ENCODE assay signal across 11 cellular contexts in genomic region chr10:85741626-85742300, GRCh38.
DNase-seq lines count a peak whose midpoint lies in the region; ATAC-seq lines count a peak whose summit lies in the region.
"Had no signal": no experiment of that assay in that cellular context is flagged by ENCODE, and none has a peak within 500 bp of the region (broad histone marks: within the 10 kb centered on the region; RNA-seq: fewer than 3 reads in every experiment).

No MANE protein-coding gene starts in this region.

- no peaks in the 10 kb centered on the region for H3K9me3 Mint-ChIP-seq in activated CD4-positive, alpha-beta T cell treated with anti-CD3 and anti-CD28 coated beads, Interleukin-2, amount 10 ng/mL, durations not matched to agents 7 days and 5 days
- peaks cover 0 to 6% (median 0%) of the 10 kb centered on the region in 7 donors for H3K9me3 Mint-ChIP-seq in naive B cell
- H3K9me3 Mint-ChIP-seq: nephron progenitor cell had no signal

- no peaks in the 10 kb centered on the region for H3K36me3 Mint-ChIP-seq in activated CD4-positive, alpha-beta T cell treated with anti-CD3 and anti-CD28 coated beads, Interleukin-2, amount 10 ng/mL, durations not matched to agents 7 days and 5 days (ENCODE audit: low read depth)
- H3K36me3 Mint-ChIP-seq in naive B cell: no peaks in the 10 kb centered on the region

- H3K4me1 Mint-ChIP-seq in activated CD4-positive, alpha-beta T cell treated with anti-CD3 and anti-CD28 coated beads, Interleukin-2, amount 10 ng/mL, durations not matched to agents 7 days and 5 days: peaks cover 6% of the 10 kb centered on the region
- peaks cover 0 to 2% (median 0%) of the 10 kb centered on the region in 3 donors for H3K4me1 Mint-ChIP-seq in naive B cell
- H3K4me1 Mint-ChIP-seq: nephron progenitor cell had no signal

- peak; percentile 83 for ATAC-seq in GM21737 (IDR thresholded peaks at IDR 0.05; ENCODE audit: unreplicated experiment)
- peak; percentile 89 for ATAC-seq in HG03469 (IDR thresholded peaks at IDR 0.05; ENCODE audit: unreplicated experiment)
- peak in 1 of 2 donors; percentile 27 for ATAC-seq in naive B cell (ENCODE audit: low read depth in 2 of 2)

- peak; percentile 15 for DNase-seq in activated CD4-positive, alpha-beta T cell treated with anti-CD3 and anti-CD28 coated beads, Interleukin-2, amount 10 ng/mL, durations not matched to agents 7 days and 5 days
- DNase-seq in activated CD4-positive, alpha-beta T cell treated with anti-CD3 and anti-CD28 coated beads, Interleukin-2, amount 50 U/mL, for 48 hours: no peak
- DNase-seq in naive B cell (no peak), DMS79 treated with DMSO at 0.1 percent for 48 hours (lab: John Stamatoyannopoulos, UW) (no peak), RKO (ENCODE audit: low spot score) (no peak), HCEC 1CT (no peak)
- DNase-seq: foreskin fibroblast, NCI-H187 treated with DMSO at 0.1 percent for 48 hours, nephron progenitor cell had no signal

- peak overlapping the region; percentile 58 for H3K4me3 Mint-ChIP-seq in activated CD4-positive, alpha-beta T cell treated with anti-CD3 and anti-CD28 coated beads, Interleukin-2, amount 10 ng/mL, durations not matched to agents 7 days and 5 days
- peak overlapping the region; percentile 3 to 76 (median 46) for H3K4me3 Mint-ChIP-seq in naive B cell
- H3K4me3 Mint-ChIP-seq: nephron progenitor cell had no signal

- H3K27me3 Mint-ChIP-seq in activated CD4-positive, alpha-beta T cell treated with anti-CD3 and anti-CD28 coated beads, Interleukin-2, amount 10 ng/mL, durations not matched to agents 7 days and 5 days: no peaks in the 10 kb centered on the region
- H3K27me3 Mint-ChIP-seq in naive B cell: no peaks in the 10 kb centered on the region

- POLR2A ChIA-PET in activated CD4-positive, alpha-beta T cell treated with anti-CD3 and anti-CD28 coated beads, Interleukin-2, amount 10 ng/mL, durations not matched to agents 7 days and 5 days (lab: Charles Lee): no interaction called here

- CTCF ChIA-PET in activated CD4-positive, alpha-beta T cell treated with anti-CD3 and anti-CD28 coated beads, Interleukin-2, amount 10 ng/mL, durations not matched to agents 7 days and 5 days (lab: Charles Lee): no interaction called here

- peak overlapping the region; percentile 58 for H3K27ac Mint-ChIP-seq in activated CD4-positive, alpha-beta T cell treated with anti-CD3 and anti-CD28 coated beads, Interleukin-2, amount 10 ng/mL, durations not matched to agents 7 days and 5 days
- H3K27ac Mint-ChIP-seq in naive B cell: peak overlapping the region in 2 of 6 donors; percentile 26 to 43
- H3K27ac Mint-ChIP-seq: nephron progenitor cell had no signal
